In the genomic region with DNA sequence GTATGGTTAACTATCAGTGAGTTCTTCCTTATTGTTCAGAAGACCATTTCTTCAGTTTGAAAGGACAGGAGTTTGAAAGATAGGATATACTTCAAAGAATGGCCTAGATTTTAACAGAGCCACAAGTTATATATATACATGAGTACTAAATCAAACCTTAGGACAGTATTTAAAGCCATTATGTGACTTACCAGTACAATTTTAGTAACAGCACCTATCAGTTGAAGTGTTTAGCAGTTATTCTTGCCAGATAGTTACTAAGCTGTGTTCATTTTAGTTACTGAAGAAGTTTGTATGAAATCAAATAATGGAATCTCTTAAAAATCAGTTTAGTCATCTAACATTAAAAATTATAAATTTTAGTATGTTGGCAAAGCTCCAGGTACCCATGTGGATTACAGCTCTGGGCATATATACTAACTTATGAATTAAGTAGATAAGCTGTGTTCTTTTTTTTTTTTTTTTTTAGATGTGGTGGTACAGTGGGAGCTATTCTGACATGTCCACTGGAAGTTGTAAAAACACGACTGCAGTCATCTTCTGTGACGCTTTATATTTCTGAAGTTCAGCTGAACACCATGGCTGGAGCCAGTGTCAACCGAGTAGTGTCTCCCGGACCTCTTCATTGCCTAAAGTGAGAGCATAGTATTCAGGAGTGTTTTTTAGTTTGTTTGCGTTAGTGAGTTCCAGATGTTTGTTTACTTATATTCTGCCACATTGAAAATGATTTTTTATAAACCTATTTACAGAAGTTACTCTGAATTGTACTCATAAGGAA, we compare ENCODE assay signal across 21 cellular contexts.
"Had no signal": no experiment of that assay in that cellular context is flagged by ENCODE, and none has a peak within 500 bp of the region (broad histone marks: within the 10 kb centered on the region; RNA-seq: fewer than 3 reads in every experiment).

No MANE protein-coding gene starts in this region.

- H3K4me3 Mint-ChIP-seq: activated CD8-positive, alpha-beta memory T cell treated with anti-CD3 and anti-CD28 coated beads, Interleukin-2, amount 10 ng/mL, durations not matched to agents 7 days and 5 days; activated naive CD4-positive, alpha-beta T cell treated with anti-CD3 and anti-CD28 coated beads for 36 hours; activated naive CD8-positive, alpha-beta T cell treated with anti-CD3 and anti-CD28 coated beads, Interleukin-2, amount 50 U/mL, for 24 hours; endodermal cell; naive B cell; T-cell had no signal

- H3K36me3 ChIP-seq: ovary had no signal

- H3K27ac Mint-ChIP-seq: activated CD8-positive, alpha-beta memory T cell treated with anti-CD3 and anti-CD28 coated beads, Interleukin-2, amount 10 ng/mL, durations not matched to agents 7 days and 5 days; activated naive CD4-positive, alpha-beta T cell treated with anti-CD3 and anti-CD28 coated beads for 36 hours; activated naive CD8-positive, alpha-beta T cell treated with anti-CD3 and anti-CD28 coated beads, Interleukin-2, amount 50 U/mL, for 24 hours; activated T-helper 2 cell treated with anti-CD3 and anti-CD28 coated beads, Interferon-gamma antibody, Interleukin-2, Interleukin-4, amounts not matched to agents 10 μg/mL and 5 μg/mL and 100 μg/mL, durations not matched to agents 14 hours and 24 hours and 36 hours; endodermal cell; T-cell had no signal

- H3K27me3 Mint-ChIP-seq: activated CD8-positive, alpha-beta memory T cell treated with anti-CD3 and anti-CD28 coated beads, Interleukin-2, amount 10 ng/mL, durations not matched to agents 7 days and 5 days; activated naive CD8-positive, alpha-beta T cell treated with anti-CD3 and anti-CD28 coated beads, Interleukin-2, amount 50 U/mL, for 24 hours; naive B cell; T-cell had no signal

- H3K27me3 ChIP-seq: ascending aorta, dorsolateral prefrontal cortex, ovary, transverse colon had no signal

- DNase-seq: activated CD4-positive, alpha-beta T cell treated with anti-CD3 and anti-CD28 coated beads for 1 hour; activated CD4-positive, alpha-beta T cell treated with anti-CD3 and anti-CD28 coated beads, Interleukin-2, amount 50 U/mL, for 48 hours; activated CD8-positive, alpha-beta memory T cell treated with anti-CD3 and anti-CD28 coated beads, Interleukin-2, amount 10 ng/mL, durations not matched to agents 7 days and 5 days; activated naive CD4-positive, alpha-beta T cell treated with anti-CD3 and anti-CD28 coated beads for 36 hours; activated naive CD8-positive, alpha-beta T cell treated with anti-CD3 and anti-CD28 coated beads, Interleukin-2, amount 50 U/mL, for 24 hours; activated T-cell treated with anti-CD3 and anti-CD28 coated beads, Interleukin-2, amount 50 U/mL, for 1 hour; dorsolateral prefrontal cortex; endodermal cell; hypothalamus; lower lobe of right lung; naive B cell; ovary; stimulated activated CD4-positive, alpha-beta T cell treated with anti-CD3 and anti-CD28 coated beads, Interleukin-4, amount 100 ng/mL, for 4 hours; stimulated activated CD8-positive, alpha-beta memory T cell treated with anti-CD3 and anti-CD28 coated beads, Interleukin-4, amount 100 ng/mL, for 48 hours; stimulated activated naive CD8-positive, alpha-beta T cell treated with anti-CD3 and anti-CD28 coated beads, Interleukin-15, Interleukin-2, amounts not matched to agents 100 U/mL and 50 U/mL, for 24 hours; T-cell; T-helper 9 cell; transverse colon had no signal

- H3K4me3 ChIP-seq: ascending aorta, dorsolateral prefrontal cortex, lower lobe of right lung, ovary, transverse colon had no signal

- ATAC-seq: activated CD8-positive, alpha-beta memory T cell treated with anti-CD3 and anti-CD28 coated beads, Interleukin-2, amount 10 ng/mL, durations not matched to agents 7 days and 5 days; activated naive CD8-positive, alpha-beta T cell treated with anti-CD3 and anti-CD28 coated beads, Interleukin-2, amount 50 U/mL, for 24 hours; stimulated activated naive CD8-positive, alpha-beta T cell treated with anti-CD3 and anti-CD28 coated beads, Interleukin-15, Interleukin-2, amounts not matched to agents 100 U/mL and 50 U/mL, for 24 hours; T-cell had no signal

- H3K27ac ChIP-seq: ascending aorta, dorsolateral prefrontal cortex, lower lobe of right lung, ovary, transverse colon had no signal

- H3K9me3 ChIP-seq: ascending aorta, lower lobe of right lung, ovary, transverse colon had no signal

- FAIRE-seq: bronchial epithelial cell had no signal

- H3K9me3 Mint-ChIP-seq: activated naive CD4-positive, alpha-beta T cell treated with anti-CD3 and anti-CD28 coated beads for 36 hours; activated naive CD8-positive, alpha-beta T cell treated with anti-CD3 and anti-CD28 coated beads, Interleukin-2, amount 50 U/mL, for 24 hours; activated T-helper 2 cell treated with anti-CD3 and anti-CD28 coated beads, Interferon-gamma antibody, Interleukin-2, Interleukin-4, amounts not matched to agents 10 μg/mL and 5 μg/mL and 100 μg/mL, durations not matched to agents 14 hours and 24 hours and 36 hours; endodermal cell; naive B cell; T-cell had no signal
